Comparison of ENCODE assay signal across 8 cellular contexts in genomic region chr12:102816816-102817434, GRCh38.
DNase-seq lines count a peak whose midpoint lies in the region; ATAC-seq and TF ChIP-seq lines count a peak whose summit lies in the region.

No MANE protein-coding gene starts in this region.

- H3K9me3 Mint-ChIP-seq in neural crest cell: no peaks in the 10 kb centered on the region

- no peaks in the 10 kb centered on the region for H3K9me3 ChIP-seq in colonic mucosa

- H3K4me1 Mint-ChIP-seq in neural crest cell: no peaks in the 10 kb centered on the region

- no peaks in the 10 kb centered on the region for H3K36me3 ChIP-seq in colonic mucosa

- peaks cover 60% of the 10 kb centered on the region for H3K27me3 Mint-ChIP-seq in neural crest cell (ENCODE audit: low read depth)

- no peak overlapping the region for H3K27ac Mint-ChIP-seq in neural crest cell (ENCODE audit: unreplicated experiment)

- DNase-seq in CD1c-positive myeloid dendritic cell (ENCODE audit: extremely low spot score) (peak; percentile 24), H4 (ENCODE audit: low spot score) (peak; percentile 32), NCI-H345 (lab: John Stamatoyannopoulos, UW) (peak; percentile 45), colonic mucosa (no peak), neural crest cell (ENCODE audit: low read depth, low spot score) (no peak), KG1 (lab: John Stamatoyannopoulos, UW) (no peak), activated T-cell treated with anti-CD3 and anti-CD28 coated beads for 4 hours (no peak)

- H3K4me3 Mint-ChIP-seq in neural crest cell: no peak overlapping the region

- H3K4me1 ChIP-seq in colonic mucosa: no peaks in the 10 kb centered on the region

- no peak overlapping the region for H3K9ac ChIP-seq in colonic mucosa (ENCODE audit: low read depth in 2 of 2, low read length in 2 of 2)

- no peak for ATAC-seq in GM19351 (IDR thresholded peaks at IDR 0.05; ENCODE audit: unreplicated experiment)

- peak; percentile 25 for TF ChIP-seq CTCF in colonic mucosa (IDR thresholded peaks at IDR 0.05)
- peak; percentile 77 for TF ChIP-seq CTCF in neural crest cell (conservative IDR thresholded peaks at IDR 0.05)

- H3K27me3 ChIP-seq in colonic mucosa: no peaks in the 10 kb centered on the region

- H3K36me3 Mint-ChIP-seq in neural crest cell (ENCODE audit: low read depth): no peaks in the 10 kb centered on the region

- intact Hi-C loops in colonic mucosa (cut with DNase I): no loop called here

- no peak overlapping the region for H3K27ac ChIP-seq in colonic mucosa

- H3K4me3 ChIP-seq in colonic mucosa: no peak overlapping the region

Comparison
In these comparisons a context has a peak if more than half of its experiments do, and no peak if none do; other contexts are left out.
1. DNase-seq: peak in CD1c-positive myeloid dendritic cell (single experiment), H4 (single experiment) and NCI-H345 (single experiment); none in colonic mucosa (single experiment), neural crest cell (single experiment), KG1 (single experiment) and activated T-cell treated with anti-CD3 and anti-CD28 coated beads for 4 hours (single experiment).